9 cellular contexts compared by ENCODE assay signal in genomic region chr4:120801171-120801758, GRCh38.
DNase-seq lines count a peak whose midpoint lies in the region; ATAC-seq, FAIRE-seq and TF ChIP-seq lines count a peak whose summit lies in the region.
"Had no signal": no experiment of that assay in that cellular context is flagged by ENCODE, and none has a peak within 500 bp of the region (broad histone marks: within the 10 kb centered on the region; RNA-seq: fewer than 3 reads in every experiment).

No MANE protein-coding gene starts in this region.

- ATAC-seq in omental fat pad (ENCODE audit: low FRiP score) (peak; percentile 95), GM18861 (IDR thresholded peaks at IDR 0.05; ENCODE audit: unreplicated experiment) (no peak), HG02610 (IDR thresholded peaks at IDR 0.05; ENCODE audit: unreplicated experiment) (no peak)

- DNase-seq in AG20443 (ENCODE audit: low spot score) = peak; percentile 71
- DNase-seq in SK-N-DZ (ENCODE audit: low spot score) = peak; percentile 86
- peak; percentile 7 to 20 for DNase-seq in frontal cortex (ENCODE audit: low spot score in 2 of 2)
- DNase-seq in omental fat pad (ENCODE audit: low spot score) = no peak
- no peak for DNase-seq in GM13977 (ENCODE audit: low spot score)
- DNase-seq in HuH-7 (ENCODE audit: low spot score) = no peak
- DNase-seq: stimulated activated CD4-positive, alpha-beta T cell treated with anti-CD3 and anti-CD28 coated beads, Interleukin-12 subunit alpha, Interleukin-12 subunit beta, amount 100 ng/mL, for 4 hours had no signal

- TF ChIP-seq CTCF in omental fat pad (IDR thresholded peaks at IDR 0.05) = no peak
- no peak for TF ChIP-seq CTCF in GM13977 (IDR thresholded peaks at IDR 0.05; ENCODE audit: extremely low read depth, insufficient read depth, missing control alignments)

- in situ Hi-C loops in GM13977 (cut with MboI; ENCODE audit: low pct_unique_long_range_greater_than_20kb, low sequenced_read_pairs, unreplicated experiment) = no loop called here

- FAIRE-seq in frontal cortex (lab: Jason Lieb, UNC) = no peak

Comparison
In these comparisons a context has a peak if more than half of its experiments do, and no peak if none do; other contexts are left out.
1. DNase-seq: peak in AG20443 (single experiment), SK-N-DZ (single experiment) and frontal cortex (2 of 2); none in omental fat pad (single experiment), GM13977 (single experiment) and HuH-7 (single experiment).